In genomic region chr16:85821441-85821901, GRCh38 we compare ENCODE assay signal across 8 cellular contexts. TPM values are rescaled to one million over a fixed set of nuclear protein-coding genes. Genes with fewer than 3 reads are reported as not detected.
A peak's percentile ranks its signal among the peaks of the same experiment; 100 is the strongest.
DNase-seq lines count a peak whose midpoint lies in the region; FAIRE-seq and TF ChIP-seq lines count a peak whose summit lies in the region.

No MANE protein-coding gene starts in this region.

- H3K18ac ChIP-seq in H1 (ENCODE audit: extremely low read depth, low read length): no peak overlapping the region; the same call in 1 of the 2 replicates

- 10% methylated on average over 20 of the region's 20 CpGs; no CpG with 5 or more reads in 1 of the 2 experiments for WGBS in H1 (ENCODE audit: extremely low coverage in 1 of 2, insufficient coverage in 1 of 2, insufficient read length in 1 of 2, insufficient replicate concordance in 2 of 2, low coverage in 1 of 2, low lambda C conversion rate in 2 of 2, missing lambda C conversion rate in 1 of 2), 2 experiments

- H3K27ac ChIP-seq in H1 (ENCODE audit: low read depth, low read length): no peak overlapping the region

- H3K9me3 ChIP-seq in H1 (ENCODE audit: insufficient read depth in 2 of 2, low read depth in 1 of 2, low read length in 1 of 2): no peaks in the 10 kb centered on the region

- H3K56ac ChIP-seq in H1 (replicated peaks; ENCODE audit: insufficient read length, low read depth, low read length): no peak overlapping the region

- H4K5ac ChIP-seq in H1 (ENCODE audit: insufficient read length, low read depth, low read length): no peak overlapping the region

- H3K23ac ChIP-seq in H1 (ENCODE audit: insufficient read length): no peak overlapping the region

- TF ChIP-seq POLR2A in H1 (IDR thresholded peaks at IDR 0.05; ENCODE audit: control extremely low read depth in 1 of 2, low read depth in 2 of 2, low read length in 2 of 2): no peak

- no peaks in the 10 kb centered on the region; a peak in 1 of 7 replicates for H3K4me1 ChIP-seq in H1 (replicated peaks in 1 of 4; ENCODE audit: control insufficient read depth in 3 of 4, insufficient read depth in 4 of 4, low read length in 3 of 4)

- H2AFZ ChIP-seq in H1 (ENCODE audit: low read length): no peak overlapping the region

- DNase-seq in Ammon's horn (ENCODE audit: low spot score): peak; percentile 83
- DNase-seq in GM19238 (ENCODE audit: insufficient read length, low spot score): peak; percentile 91
- peak; percentile 91 for DNase-seq in HPDE6-E6E7 (ENCODE audit: extremely low spot score)
- DNase-seq in NOMO-1 treated with DMSO at 0.1 percent for 48 hours (lab: John Stamatoyannopoulos, UW; ENCODE audit: unreplicated experiment): peak; percentile 89
- peak; percentile 48 to 60 for DNase-seq in activated CD8-positive, alpha-beta memory T cell treated with anti-CD3 and anti-CD28 coated beads for 4 hours (ENCODE audit: low read depth in 2 of 2)
- peak; percentile 63 to 99 for DNase-seq in H1 (ENCODE audit: low read depth in 1 of 2, low spot score in 2 of 2)
- peak; percentile 63 to 94 for DNase-seq in mesothelial cell of epicardium (ENCODE audit: low spot score in 2 of 2, unreplicated experiment in 2 of 2)
- peak; percentile 64 to 65 for DNase-seq in stimulated activated CD8-positive, alpha-beta memory T cell treated with anti-CD3 and anti-CD28 coated beads, Interleukin-15, amount 100 ng/mL, for 48 hours (ENCODE audit: low read depth in 2 of 2)

- no peak overlapping the region for H2BK120ac ChIP-seq in H1 (replicated peaks; ENCODE audit: low read depth, low read length)

- H3K9me3 Mint-ChIP-seq in mesothelial cell of epicardium: no peaks in the 10 kb centered on the region

- H3K36me3 ChIP-seq in H1 (ENCODE audit: control insufficient read depth in 2 of 4, insufficient read depth in 4 of 4, low read length in 3 of 4): no peaks in the 10 kb centered on the region

- no peak overlapping the region for H2BK5ac ChIP-seq in H1 (ENCODE audit: low read depth, low read length)

- no peak overlapping the region for H3K9ac ChIP-seq in H1 (replicated peaks in 1 of 4; ENCODE audit: extremely low read depth in 1 of 4, low read depth in 3 of 4, low read length in 3 of 4)

- H3K14ac ChIP-seq in H1 (ENCODE audit: insufficient read length): no peak overlapping the region

- H3K23me2 ChIP-seq in H1 (ENCODE audit: low read depth, low read length): peaks cover 6% of the 10 kb centered on the region; the same call in 1 of the 2 replicates

- H2AK5ac ChIP-seq in H1 (ENCODE audit: low read depth, low read length): no peak overlapping the region

- peak in 1 of 2 experiments; percentile 53; a peak in 1 of 3 replicates for TF ChIP-seq EP300 in H1 (IDR thresholded peaks at IDR 0.05; ENCODE audit: borderline replicate concordance in 1 of 2, low read depth in 2 of 2, low read length in 2 of 2)

- peaks cover 0 to 11% (median 3%) of the 10 kb centered on the region in 4 experiments; a peak in 2 of 7 replicates for H3K27me3 ChIP-seq in H1 (replicated peaks in 1 of 4; ENCODE audit: control insufficient read depth in 3 of 4, extremely low read depth in 1 of 4, insufficient read depth in 3 of 4, low read length in 3 of 4)

- H4K8ac ChIP-seq in H1 (ENCODE audit: extremely low read depth, insufficient read depth, low read length): no peak overlapping the region

- no peak overlapping the region for H2BK15ac ChIP-seq in H1 (ENCODE audit: low read length)

- H3K36me3 Mint-ChIP-seq in mesothelial cell of epicardium: no peaks in the 10 kb centered on the region

- H3K4me3 ChIP-seq in H1 (ENCODE audit: extremely low read depth in 1 of 4, insufficient read depth in 2 of 4, low read depth in 3 of 4, low read length in 4 of 4): no peak overlapping the region

- CTCF ChIA-PET in H1 (lab: Charles Lee; ENCODE audit: partially characterized antibody): interaction anchor here (0.6 to 7.6 kb wide), 68 partner anchors 11 to 702 kb away, joined by 3 to 319 read pairs (median 6); partner anchors contain the start of gene IRF8

- peaks cover 31% of the 10 kb centered on the region for H3K27me3 Mint-ChIP-seq in mesothelial cell of epicardium (ENCODE audit: low read depth)

- TF ChIP-seq CTCF in H1 (IDR thresholded peaks at IDR 0.05; ENCODE audit: control extremely low read depth in 1 of 3, insufficient read depth in 1 of 3, low read depth in 1 of 3, low read length in 3 of 3) (peak; percentile 86 to 99 (median 92)), mesothelial cell of epicardium (IDR thresholded peaks at IDR 0.05; ENCODE audit: unreplicated experiment) (peak; percentile 97)

- H3K4me3 Mint-ChIP-seq in mesothelial cell of epicardium: no peak overlapping the region

- POLR2A ChIA-PET in H1 (lab: Charles Lee; ENCODE audit: partially characterized antibody): no interaction called here

- no peaks in the 10 kb centered on the region for H3K79me1 ChIP-seq in H1 (ENCODE audit: low read depth, low read length)

- peak overlapping the region; percentile 17; the same call in 1 of the 2 replicates for H2BK12ac ChIP-seq in H1 (ENCODE audit: low read depth, low read length)

- H3K4me2 ChIP-seq in H1 (ENCODE audit: insufficient read depth in 1 of 2, low read depth in 2 of 2, low read length in 2 of 2): no peak overlapping the region

- peak; percentile 99 to 100 for TF ChIP-seq RAD21 in H1 (IDR thresholded peaks at IDR 0.05 in 1 of 2, conservative IDR thresholded peaks at IDR 0.05 in 1 of 2; ENCODE audit: low read depth in 2 of 2, low read length in 2 of 2)

- no peaks in the 10 kb centered on the region for H3K79me2 ChIP-seq in H1 (ENCODE audit: control insufficient read depth in 1 of 2, insufficient read depth in 2 of 2, low read length in 2 of 2)

- H4K91ac ChIP-seq in H1 (replicated peaks; ENCODE audit: insufficient read length, low read length): no peak overlapping the region

- H3K4me1 Mint-ChIP-seq in mesothelial cell of epicardium: peaks cover 6% of the 10 kb centered on the region

- no peak overlapping the region for H2BK20ac ChIP-seq in H1 (ENCODE audit: low read length)

- peaks cover 0 to 6% of the 10 kb centered on the region in 2 experiments for H4K20me1 ChIP-seq in H1 (replicated peaks in 1 of 2; ENCODE audit: control insufficient read depth in 1 of 2, insufficient read depth in 2 of 2, low read length in 2 of 2)

- H3K4ac ChIP-seq in H1 (replicated peaks; ENCODE audit: insufficient read length, low read depth, low read length): no peak overlapping the region

- no peak for FAIRE-seq in H1 (lab: Jason Lieb, UNC)

- H3K27ac Mint-ChIP-seq in mesothelial cell of epicardium: no peak overlapping the region

TF ChIP-seq in H1, 55 proteins besides CTCF, POLR2A, EP300 and RAD21:
- TF ChIP-seq HDAC2 (IDR thresholded peaks at IDR 0.05; ENCODE audit: borderline replicate concordance in 1 of 2, low read depth in 2 of 2, low read length in 2 of 2) (0 out of 4 replicates have a peak, but pooled peaks of 1 of the 2 experiments have one; percentile 7), YY1 (IDR thresholded peaks at IDR 0.05; ENCODE audit: low read depth, low read length) (peak; percentile 73; the same call in 1 of the 2 replicates), NRF1 (IDR thresholded peaks at IDR 0.05; ENCODE audit: low read depth, low read length) (peak; percentile 21; the same call in 1 of the 2 replicates), CREB1 (IDR thresholded peaks at IDR 0.05) (peak; percentile 41; the same call in 1 of the 2 replicates), TEAD4 (IDR thresholded peaks at IDR 0.05; ENCODE audit: low read depth, low read length) (no peak), NANOG (IDR thresholded peaks at IDR 0.05; ENCODE audit: insufficient read depth, low read depth, low read length, poor library complexity, severe bottlenecking) (peak; percentile 19), CBX5 (IDR thresholded peaks at IDR 0.05; ENCODE audit: low read depth, low read length) (no peak), ATF3 (IDR thresholded peaks at IDR 0.05; ENCODE audit: insufficient read depth, low read depth, low read length) (peak; percentile 45; the same call in 1 of the 2 replicates), BRCA1 (IDR thresholded peaks at IDR 0.05; ENCODE audit: low read depth, low read length) (peak; percentile 26; the same call in 1 of the 2 replicates), JUN (IDR thresholded peaks at IDR 0.05; ENCODE audit: low read depth, low read length) (no peak), MAX (IDR thresholded peaks at IDR 0.05) (peak; percentile 42; the same call in 1 of the 2 replicates)

RNA-seq across cellular contexts. Expression of gene COX4I1, which starts 22.0 kb away (rescaled TPM):
- 496 and 507 TPM in 2 replicates for total RNA-seq in H1 (2021; fragmentation: NEBNext Ultra II Directional; extraction: Animal tissue kit (Norgen Biotek cat#: 25700))
- 693 and 707 TPM in 2 replicates for polyA plus RNA-seq in H1 (2011; rRNA removed)
- 932 TPM for polyA plus RNA-seq in H1 (2011; cell fraction: cytosol; rRNA removed)
- polyA plus RNA-seq in H1 (2011; cell fraction: nucleus; rRNA removed): 683 TPM
- 451 to 785 TPM (median 705 TPM) in 4 replicates for polyA plus RNA-seq in H1 (2012, experiment 1 of 2)
- polyA plus RNA-seq in H1 (2012, experiment 2 of 2): 672 TPM
- 1,101 TPM for polyA plus RNA-seq in H1 (2013, experiment 1 of 2)
- polyA plus RNA-seq in H1 (2013, experiment 2 of 2): 1,112 TPM
- 205 and 258 TPM in 2 replicates for polyA minus RNA-seq in H1 (2011; rRNA and poly(A)+ RNA removed)
- 116 TPM for polyA minus RNA-seq in H1 (2011; cell fraction: cytosol; rRNA and poly(A)+ RNA removed)
- 127 TPM for polyA minus RNA-seq in H1 (2011; cell fraction: nucleus; rRNA and poly(A)+ RNA removed)
- total RNA-seq in mesothelial cell of epicardium: 333 to 346 TPM (median 338 TPM) in 3 replicates

RNA-seq across cellular contexts. Expression of gene EMC8, which starts 22.1 kb away (rescaled TPM):
- 47.9 and 52.2 TPM in 2 replicates for total RNA-seq in H1 (2021; fragmentation: NEBNext Ultra II Directional; extraction: Animal tissue kit (Norgen Biotek cat#: 25700))
- 64.0 and 69.7 TPM in 2 replicates for polyA plus RNA-seq in H1 (2011; rRNA removed)
- 60.0 TPM for polyA plus RNA-seq in H1 (2011; cell fraction: cytosol; rRNA removed)
- 79.9 TPM for polyA plus RNA-seq in H1 (2011; cell fraction: nucleus; rRNA removed)
- 29.4 to 44.5 TPM (median 41.7 TPM) in 4 replicates for polyA plus RNA-seq in H1 (2012, experiment 1 of 2)
- polyA plus RNA-seq in H1 (2012, experiment 2 of 2): 39.1 TPM
- polyA plus RNA-seq in H1 (2013, experiment 1 of 2): 33.5 TPM
- polyA plus RNA-seq in H1 (2013, experiment 2 of 2): 31.9 TPM
- 64.3 and 73.2 TPM in 2 replicates for polyA minus RNA-seq in H1 (2011; rRNA and poly(A)+ RNA removed)
- polyA minus RNA-seq in H1 (2011; cell fraction: cytosol; rRNA and poly(A)+ RNA removed): 61.1 TPM
- polyA minus RNA-seq in H1 (2011; cell fraction: nucleus; rRNA and poly(A)+ RNA removed): 38.0 TPM
- total RNA-seq in mesothelial cell of epicardium: 28.7 to 32.3 TPM (median 31.6 TPM) in 3 replicates
